Comparison of ENCODE assay signal across 15 cellular contexts in the genomic region with DNA sequence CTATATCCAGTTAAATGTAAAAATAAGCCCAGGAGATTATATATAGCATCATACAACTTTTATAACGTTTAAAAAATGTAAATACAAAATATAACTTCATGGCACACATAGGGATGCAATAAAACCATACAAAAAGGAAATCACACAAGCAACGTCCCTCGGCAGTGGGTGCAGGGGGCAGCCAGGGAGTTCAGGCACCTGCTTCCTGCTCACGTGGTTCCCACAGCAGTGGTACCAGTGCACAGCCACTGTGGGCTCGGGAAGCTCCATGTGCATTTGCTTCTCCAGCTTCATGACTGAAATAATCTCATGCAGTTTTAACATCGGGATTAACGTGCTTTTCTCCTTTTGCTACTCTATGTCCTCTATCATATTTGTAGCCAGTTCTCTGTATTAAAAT.
DNase-seq lines count a peak whose midpoint lies in the region; ATAC-seq and TF ChIP-seq lines count a peak whose summit lies in the region.
"Had no signal": no experiment of that assay in that cellular context is flagged by ENCODE, and none has a peak within 500 bp of the region (broad histone marks: within the 10 kb centered on the region; RNA-seq: fewer than 3 reads in every experiment).

No MANE protein-coding gene starts in this region.

- no TSS peak for BruUV-seq in PC-9 (replicated peaks; lab: Mats Ljungman, UMichigan)

- CTCF ChIA-PET in PC-9 (lab: Charles Lee) = no interaction called here

- no peak for ATAC-seq in HG02973 (IDR thresholded peaks at IDR 0.05; ENCODE audit: unreplicated experiment)
- ATAC-seq: CD8-positive, alpha-beta T cell; GM12878; HCT116 had no signal

- intact Hi-C loops in PC-9 (cut with micrococcal nuclease; ENCODE audit: unreplicated experiment) (no loop called here), transverse colon (cut with DNase I; ENCODE audit: low total_unique reads) (no loop called here)

- TF ChIP-seq EP300 in transverse colon (IDR thresholded peaks at IDR 0.05; ENCODE audit: low read depth) = no peak

- WGBS in transverse colon (ENCODE audit: low coverage in 1 of 2), 2 donors = 29 to 32% methylated on average over 7 of the region's 7 CpGs

- H3K9me3 ChIP-seq in PC-9 (ENCODE audit: insufficient read depth, low read depth) = no peaks in the 10 kb centered on the region
- H3K9me3 ChIP-seq in transverse colon = no peaks in the 10 kb centered on the region
- H3K9me3 ChIP-seq: Caco-2 had no signal

- H3K4me3 ChIP-seq in Jurkat, Clone E6-1 (ENCODE audit: low read length) = no peak overlapping the region
- no peak overlapping the region for H3K4me3 ChIP-seq in PC-9
- H3K4me3 ChIP-seq in transverse colon = no peak overlapping the region
- H3K4me3 ChIP-seq: GM12878 had no signal

- H3K9me2 ChIP-seq in PC-9 (ENCODE audit: insufficient read depth) = no peaks in the 10 kb centered on the region

- POLR2A ChIA-PET in PC-9 (lab: Charles Lee; ENCODE audit: unreplicated experiment) = no interaction called here

- in situ Hi-C loops in transverse colon (cut with MboI; ENCODE audit: low pct_ligation_motif_present in 1 of 4, low pct_unique_long_range_greater_than_20kb in 1 of 4, low sequenced_read_pairs in 3 of 4) = no loop called here

- H3K27me3 ChIP-seq in PC-9 (ENCODE audit: insufficient read depth, low read depth) = no peaks in the 10 kb centered on the region
- H3K27me3 ChIP-seq in transverse colon = no peaks in the 10 kb centered on the region

- TF ChIP-seq POLR2A in transverse colon (IDR thresholded peaks at IDR 0.05) = no peak

- peak; percentile 46 for DNase-seq in NCI-H748 (lab: John Stamatoyannopoulos, UW; ENCODE audit: unreplicated experiment)
- no peak for DNase-seq in NCI-H748 treated with DMSO at 0.1 percent for 48 hours (lab: John Stamatoyannopoulos, UW)
- peak; percentile 50 for DNase-seq in Jurkat, Clone E6-1 (ENCODE audit: low read depth, low spot score)
- DNase-seq in PC-9 = no peak
- peak; percentile 11 for DNase-seq in transverse colon
- DNase-seq in GOT3 (lab: John Stamatoyannopoulos, UW) = no peak
- DNase-seq in stimulated activated CD4-positive, alpha-beta T cell treated with anti-CD3 and anti-CD28 coated beads, Interleukin-2, amount 100 ng/mL, for 24 hours = no peak
- DNase-seq: C1 segment of cervical spinal cord; Caco-2; CD8-positive, alpha-beta T cell; KG1 had no signal

- H3K27ac ChIP-seq in PC-9 (no peak overlapping the region), transverse colon (no peak overlapping the region)
- H3K27ac ChIP-seq: 22Rv1 had no signal

- H3K36me3 ChIP-seq in PC-9 (ENCODE audit: low read depth) (no peaks in the 10 kb centered on the region), transverse colon (no peaks in the 10 kb centered on the region)

- H3K79me2 ChIP-seq in PC-9 (ENCODE audit: low read depth) = no peaks in the 10 kb centered on the region

- no peak overlapping the region for H3K4me2 ChIP-seq in PC-9

- H3K4me1 ChIP-seq in PC-9 (replicated peaks; ENCODE audit: insufficient read depth) (no peaks in the 10 kb centered on the region), transverse colon (no peaks in the 10 kb centered on the region)
- H3K4me1 ChIP-seq: Caco-2 had no signal

- H2AFZ ChIP-seq in PC-9 = 0 out of 2 replicates have a peak overlapping the region, but pooled peaks have one; percentile 67

- TF ChIP-seq CTCF in PC-9 (conservative IDR thresholded peaks at IDR 0.05) = no peak
- no peak for TF ChIP-seq CTCF in transverse colon (IDR thresholded peaks at IDR 0.05)

- H4K20me1 ChIP-seq in PC-9 (ENCODE audit: insufficient read depth) = no peaks in the 10 kb centered on the region

- no peaks in the 10 kb centered on the region for H3F3A ChIP-seq in PC-9 (ENCODE audit: insufficient read depth, low read depth)

Comparison
In these comparisons a context has a peak if more than half of its experiments do, and no peak if none do; other contexts are left out.
1. DNase-seq: peak in NCI-H748 (single experiment), Jurkat, Clone E6-1 (single experiment) and transverse colon (single experiment); none in NCI-H748 treated with DMSO at 0.1 percent for 48 hours (single experiment), PC-9 (0 of 2), GOT3 (single experiment) and stimulated activated CD4-positive, alpha-beta T cell treated with anti-CD3 and anti-CD28 coated beads, Interleukin-2, amount 100 ng/mL, for 24 hours (0 of 2).